In genomic region chr20:7981374-7981773, GRCh38 we compare ENCODE assay signal across 1 cellular context.
TF ChIP-seq lines count a peak whose summit lies in the region.

No MANE protein-coding gene starts in this region.

TF ChIP-seq in HepG2, 621 proteins besides CTCF, POLR2A, EP300 and RAD21 (continued from another document):
- TF ChIP-seq BCL6 (CRISPR knock-in tag; IDR thresholded peaks at IDR 0.05) (0 out of 2 replicates have a peak, but pooled peaks have one; percentile 25), IRX3 (CRISPR knock-in tag; IDR thresholded peaks at IDR 0.05; ENCODE audit: borderline replicate concordance, low read depth) (no peak), ZNF672 (CRISPR knock-in tag; IDR thresholded peaks at IDR 0.05) (no peak), THAP7 (CRISPR knock-in tag; IDR thresholded peaks at IDR 0.05) (no peak), FOXJ3 (CRISPR knock-in tag; IDR thresholded peaks at IDR 0.05; ENCODE audit: borderline replicate concordance) (0 out of 2 replicates have a peak, but pooled peaks have one; percentile 18), HOMEZ (CRISPR knock-in tag; IDR thresholded peaks at IDR 0.05; ENCODE audit: low read depth) (peak; percentile 89), ARNT (IDR thresholded peaks at IDR 0.05) (no peak), ZNF605 (CRISPR knock-in tag; IDR thresholded peaks at IDR 0.05) (no peak), ZNF644 (CRISPR knock-in tag; IDR thresholded peaks at IDR 0.05; ENCODE audit: low read depth) (peak; percentile 52; the same call in 1 of the 2 replicates), NR2F6 (IDR thresholded peaks at IDR 0.05) (peak; percentile 74), NR2F6 (CRISPR knock-in tag; IDR thresholded peaks at IDR 0.05) (peak; percentile 82), NR2F1 (CRISPR knock-in tag; IDR thresholded peaks at IDR 0.05) (peak in 1 of 2 experiments; percentile 57; a peak in 2 of 4 replicates), DRAP1 (CRISPR knock-in tag; IDR thresholded peaks at IDR 0.05) (peak; percentile 29; the same call in 1 of the 2 replicates), MIXL1 (CRISPR knock-in tag; IDR thresholded peaks at IDR 0.05) (peak; percentile 33; the same call in 1 of the 2 replicates), FOXA3 (CRISPR knock-in tag; IDR thresholded peaks at IDR 0.05) (peak; percentile 68)
TF ChIP-seq in HepG2: peak in this region for 28.
